ENCODE assay signal across 8 cellular contexts in the genomic region with DNA sequence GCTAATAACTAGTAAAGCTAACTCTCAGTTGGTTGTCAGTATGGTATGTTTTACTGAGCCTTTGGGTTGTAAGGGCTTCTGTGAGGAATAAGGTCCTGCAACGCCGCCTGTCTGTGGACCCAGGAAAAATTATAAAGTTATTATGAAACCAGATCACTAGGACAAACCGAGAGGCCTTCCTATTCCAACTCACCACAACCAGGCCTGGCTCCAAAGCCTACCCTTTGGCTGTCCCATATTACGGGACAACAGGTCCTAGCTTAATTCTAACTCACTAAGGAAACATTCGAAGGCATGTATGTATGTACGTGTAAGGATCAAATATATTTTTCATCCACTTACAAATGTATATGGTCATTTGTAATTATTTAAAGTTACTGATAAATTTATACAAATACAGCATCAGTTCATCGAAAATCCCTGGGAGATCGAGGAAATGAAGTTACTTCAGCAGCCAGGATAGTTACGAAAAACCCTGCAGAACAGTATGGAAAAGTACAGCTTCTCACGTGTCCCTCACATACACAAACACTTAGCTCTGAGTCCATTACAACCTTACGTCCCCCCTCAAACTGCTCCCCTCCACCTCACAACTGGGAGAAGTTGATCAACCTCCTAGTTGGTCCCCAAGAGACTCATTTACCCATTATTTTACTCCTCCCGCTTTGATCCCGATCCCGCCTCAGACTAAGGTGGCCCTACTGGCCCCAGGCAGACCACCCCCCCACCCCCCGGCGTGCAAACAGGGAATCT. TPM values are rescaled to one million over a fixed set of nuclear protein-coding genes. Genes with fewer than 3 reads are reported as not detected.
DNase-seq lines count a peak whose midpoint lies in the region; ATAC-seq and TF ChIP-seq lines count a peak whose summit lies in the region.

No MANE protein-coding gene starts in this region.

- intact Hi-C loops in esophagus squamous epithelium (cut with DNase I), result loop anchor here (10.0 kb wide), 2 partner anchors 123 to 183 kb away; no protein-coding TSS in a partner anchor

- H3K9me3 ChIP-seq in HUES64 (ENCODE audit: insufficient read depth, low read depth, low read length) (no peaks in the 10 kb centered on the region), OCI-LY1 (ENCODE audit: low read length) (no peaks in the 10 kb centered on the region), esophagus squamous epithelium (no peaks in the 10 kb centered on the region)

- H3K9ac ChIP-seq in HUES64 (ENCODE audit: low read depth, low read length) (peak overlapping the region; percentile 96), OCI-LY1 (ENCODE audit: low read length) (peak overlapping the region; percentile 99)

- H3K4me2 ChIP-seq in OCI-LY1 (ENCODE audit: low read length), result peak overlapping the region; percentile 97

- 3% methylated on average over 11 of the region's 16 CpGs for WGBS in HUES64
- 0 to 1% methylated on average over 16 of the region's 16 CpGs for WGBS in esophagus squamous epithelium, 2 donors

- peaks cover 2% of the 10 kb centered on the region; the same call in 1 of the 2 replicates for H4K20me1 ChIP-seq in OCI-LY1 (ENCODE audit: insufficient read depth, low read length)

- H2AFZ ChIP-seq in OCI-LY1 (ENCODE audit: low read length), result no peak overlapping the region

- peak; percentile 65 for DNase-seq in AG08395 (ENCODE audit: low spot score)
- DNase-seq in activated T-cell treated with anti-CD3 and anti-CD28 coated beads, Interleukin-2, amount 50 U/mL, for 24 hours, result peak; percentile 65
- DNase-seq in esophagus squamous epithelium (lab: John Stamatoyannopoulos, UW), result peak; percentile 16
- DNase-seq in myocyte (ENCODE audit: low read depth), result peak; percentile 89
- DNase-seq in stimulated activated CD8-positive, alpha-beta memory T cell treated with anti-CD3 and anti-CD28 coated beads, Interleukin-7, amount 100 ng/mL, for 48 hours (ENCODE audit: extremely low read depth in 1 of 2, low read depth in 1 of 2), result peak; percentile 10 to 32

- no peaks in the 10 kb centered on the region for H3K9me3 Mint-ChIP-seq in activated T-cell treated with anti-CD3 and anti-CD28 coated beads, Interleukin-2, amount 50 U/mL, for 24 hours

- no peaks in the 10 kb centered on the region for H3K9me2 ChIP-seq in OCI-LY1 (ENCODE audit: low read depth, low read length)

- H3K27me3 ChIP-seq in HUES64 (ENCODE audit: insufficient read depth, low read length) (no peaks in the 10 kb centered on the region), OCI-LY1 (ENCODE audit: insufficient read depth, low read length) (no peaks in the 10 kb centered on the region), esophagus squamous epithelium (no peaks in the 10 kb centered on the region)

- H3K27ac ChIP-seq in HUES64 (ENCODE audit: low read depth, low read length), result peak overlapping the region; percentile 98; the same call in 1 of the 2 replicates
- H3K27ac ChIP-seq in OCI-LY1 (ENCODE audit: low read depth, low read length, poor library complexity, severe bottlenecking), result peak overlapping the region; percentile 87
- H3K27ac ChIP-seq in esophagus squamous epithelium, result peak overlapping the region; percentile 95 to 99 (median 97)

- peak; percentile 77 for TF ChIP-seq CTCF in OCI-LY1 (IDR thresholded peaks at IDR 0.05; ENCODE audit: low read length)
- TF ChIP-seq CTCF in esophagus squamous epithelium (IDR thresholded peaks at IDR 0.05), result peak; percentile 57 to 89 (median 84)

- H3K36me3 ChIP-seq in HUES64 (ENCODE audit: insufficient read depth, low read length), result peaks cover 38% of the 10 kb centered on the region
- peaks cover 48% of the 10 kb centered on the region for H3K36me3 ChIP-seq in OCI-LY1 (ENCODE audit: insufficient read depth, low read length)
- H3K36me3 ChIP-seq in esophagus squamous epithelium, result no peaks in the 10 kb centered on the region

- H3K79me2 ChIP-seq in OCI-LY1 (ENCODE audit: insufficient read depth, low read length), result peaks cover 69% of the 10 kb centered on the region

- peak in 1 of 4 donors; percentile 31 for TF ChIP-seq POLR2A in esophagus squamous epithelium (IDR thresholded peaks at IDR 0.05)

- peak; percentile 29 for ATAC-seq in GM18907 (IDR thresholded peaks at IDR 0.05; ENCODE audit: unreplicated experiment)

- peaks cover 65% of the 10 kb centered on the region for H3K4me1 Mint-ChIP-seq in activated T-cell treated with anti-CD3 and anti-CD28 coated beads, Interleukin-2, amount 50 U/mL, for 24 hours (ENCODE audit: low read depth)

- H3K27me3 Mint-ChIP-seq in activated T-cell treated with anti-CD3 and anti-CD28 coated beads, Interleukin-2, amount 50 U/mL, for 24 hours, result no peaks in the 10 kb centered on the region

- H3K4me3 ChIP-seq in HUES64 (ENCODE audit: low read length) (peak overlapping the region; percentile 91), OCI-LY1 (ENCODE audit: low read depth, low read length, poor library complexity, severe bottlenecking) (peak overlapping the region; percentile 100), esophagus squamous epithelium (peak overlapping the region; percentile 77 to 96 (median 90))

- H3K36me3 Mint-ChIP-seq in activated T-cell treated with anti-CD3 and anti-CD28 coated beads, Interleukin-2, amount 50 U/mL, for 24 hours (ENCODE audit: low read depth), result peaks cover 78% of the 10 kb centered on the region

- peak overlapping the region; percentile 100 for H3K27ac Mint-ChIP-seq in activated T-cell treated with anti-CD3 and anti-CD28 coated beads, Interleukin-2, amount 50 U/mL, for 24 hours

- H3K4me1 ChIP-seq in HUES64 (ENCODE audit: insufficient read depth, low read length) (peaks cover 17% of the 10 kb centered on the region), OCI-LY1 (ENCODE audit: insufficient read depth, low read length, severe bottlenecking) (peaks cover 53% of the 10 kb centered on the region), esophagus squamous epithelium (peaks cover 6 to 70% (median 46%) of the 10 kb centered on the region in 3 donors)

- peak overlapping the region; percentile 98 for H3K4me3 Mint-ChIP-seq in activated T-cell treated with anti-CD3 and anti-CD28 coated beads, Interleukin-2, amount 50 U/mL, for 24 hours

- H3F3A ChIP-seq in OCI-LY1 (ENCODE audit: insufficient read depth, low read length), result no peaks in the 10 kb centered on the region

RNA-seq across cellular contexts. Expression of a gene that starts 1.2 kb away (rescaled TPM):
- 38.6 TPM for polyA plus RNA-seq in HUES64 (2013, experiment 1 of 2)
- polyA plus RNA-seq in HUES64 (2013, experiment 2 of 2), result 38.2 TPM
- 10 to 100 TPM; 31.3 to 55.5 (median 47.5) TPM for total RNA-seq in esophagus squamous epithelium
- 59.6 and 64.9 TPM in 2 replicates for total RNA-seq in myocyte
- polyA plus RNA-seq in myocyte (2012), result 21.7 TPM

Comparison
In these comparisons a context has a peak if more than half of its experiments do, and no peak if none do; other contexts are left out.
1. Peak in every context shown above with its lines: DNase-seq, ATAC-seq, H3K4me3 ChIP-seq and H3K27ac ChIP-seq.
2. DNase-seq: peak in every context shown above with its lines; median percentile 89 in myocyte; 65 in AG08395; 65 in activated T-cell treated with anti-CD3 and anti-CD28 coated beads, Interleukin-2, amount 50 U/mL, for 24 hours; 21 in stimulated activated CD8-positive, alpha-beta memory T cell treated with anti-CD3 and anti-CD28 coated beads, Interleukin-7, amount 100 ng/mL, for 48 hours; 16 in esophagus squamous epithelium.